In genomic region chr3:62372621-62373041, GRCh38 we compare ENCODE assay signal across 21 cellular contexts. TPM values are rescaled to one million over a fixed set of nuclear protein-coding genes. Genes with fewer than 3 reads are reported as not detected.
A peak's percentile ranks its signal among the peaks of the same experiment; 100 is the strongest.
DNase-seq lines count a peak whose midpoint lies in the region; ATAC-seq and TF ChIP-seq lines count a peak whose summit lies in the region.
"Had no signal": no experiment of that assay in that cellular context is flagged by ENCODE, and none has a peak within 500 bp of the region (broad histone marks: within the 10 kb centered on the region; RNA-seq: fewer than 3 reads in every experiment).

No MANE protein-coding gene starts in this region.

- H3K36me3 ChIP-seq in Panc1 (ENCODE audit: control insufficient read depth, insufficient read depth, low read length) (no peaks in the 10 kb centered on the region), gastrocnemius medialis (no peaks in the 10 kb centered on the region), PC-9 (ENCODE audit: low read depth) (no peaks in the 10 kb centered on the region)
- H3K36me3 ChIP-seq: tibial nerve had no signal

- H3K79me2 ChIP-seq in PC-9 (ENCODE audit: low read depth): no peaks in the 10 kb centered on the region

- no peak for TF ChIP-seq POLR2A in gastrocnemius medialis (IDR thresholded peaks at IDR 0.05)

- no peaks in the 10 kb centered on the region for H3K36me3 Mint-ChIP-seq in glutamatergic neuron (ENCODE audit: unreplicated experiment)

- H3K27me3 ChIP-seq in Panc1 (ENCODE audit: control insufficient read depth, insufficient read depth, low read length) (no peaks in the 10 kb centered on the region; the same call in 1 of the 2 replicates), gastrocnemius medialis (peaks cover 95 to 98% (median 98%) of the 10 kb centered on the region in 3 donors), PC-9 (ENCODE audit: insufficient read depth, low read depth) (peaks cover 14% of the 10 kb centered on the region; the same call in 1 of the 2 replicates)

- intact Hi-C loops in Panc1 (cut with micrococcal nuclease; ENCODE audit: unreplicated experiment) (no loop called here), gastrocnemius medialis (cut with DNase I; ENCODE audit: low total_unique reads) (no loop called here), PC-9 (cut with micrococcal nuclease; ENCODE audit: unreplicated experiment) (no loop called here)

- H3F3A ChIP-seq in PC-9 (ENCODE audit: insufficient read depth, low read depth): no peaks in the 10 kb centered on the region

- peaks cover 30% of the 10 kb centered on the region for H3K4me1 Mint-ChIP-seq in glutamatergic neuron (ENCODE audit: low read depth, unreplicated experiment)
- H3K4me1 Mint-ChIP-seq in stimulated activated naive CD8-positive, alpha-beta T cell treated with anti-CD3 and anti-CD28 coated beads, Interleukin-15, amount 100 ng/mL, for 72 hours: peaks cover 31% of the 10 kb centered on the region

- in situ Hi-C loops in Panc1 (cut with HindIII; ENCODE audit: low pct_unique_long_range_greater_than_20kb, low sequenced_read_pairs): no loop called here
- in situ Hi-C loops in gastrocnemius medialis (cut with MboI; ENCODE audit: low sequenced_read_pairs in 4 of 4): no loop called here

- peaks cover 57% of the 10 kb centered on the region for H3K27me3 Mint-ChIP-seq in glutamatergic neuron (ENCODE audit: unreplicated experiment)
- H3K27me3 Mint-ChIP-seq in stimulated activated naive CD8-positive, alpha-beta T cell treated with anti-CD3 and anti-CD28 coated beads, Interleukin-15, amount 100 ng/mL, for 72 hours: peaks cover 100% of the 10 kb centered on the region

- ATAC-seq in Panc1: peak; percentile 61
- no peak for ATAC-seq in gastrocnemius medialis
- no peak for ATAC-seq in stimulated activated naive CD8-positive, alpha-beta T cell treated with anti-CD3 and anti-CD28 coated beads, Interleukin-15, amount 100 ng/mL, for 72 hours
- ATAC-seq: mucosa of descending colon had no signal

- H2AFZ ChIP-seq in PC-9: no peak overlapping the region

- peak; percentile 32 for DNase-seq in NCI-H1105 treated with DMSO at 0.1 percent for 48 hours (lab: John Stamatoyannopoulos, UW)
- no peak for DNase-seq in NCI-H1105 (lab: John Stamatoyannopoulos, UW)
- no peak for DNase-seq in Panc1 (ENCODE audit: low read depth, low spot score)
- DNase-seq in glutamatergic neuron: peak; percentile 46
- no peak for DNase-seq in gastrocnemius medialis
- no peak for DNase-seq in epidermal melanocyte (ENCODE audit: insufficient read length, low spot score)
- DNase-seq in PC-9: no peak
- no peak for DNase-seq in stimulated activated naive CD8-positive, alpha-beta T cell treated with anti-CD3 and anti-CD28 coated beads, Interleukin-15, amount 100 ng/mL, for 72 hours
- DNase-seq: activated CD4-positive, alpha-beta T cell treated with anti-CD3 and anti-CD28 coated beads, Interleukin-2, amount 50 U/mL, for 48 hours; central memory CD4-positive, alpha-beta T cell; HFFc6; mucosa of descending colon; NCI-H226; OCI-M1; stimulated activated CD4-positive, alpha-beta T cell treated with anti-CD3 and anti-CD28 coated beads, Interleukin-4, amount 100 ng/mL, for 1 hour; stimulated activated CD8-positive, alpha-beta memory T cell treated with anti-CD3 and anti-CD28 coated beads, Interleukin-4, amount 100 ng/mL, for 48 hours had no signal

- H3K27ac ChIP-seq in Panc1 (ENCODE audit: low read length): no peak overlapping the region
- no peak overlapping the region for H3K27ac ChIP-seq in gastrocnemius medialis
- H3K27ac ChIP-seq in PC-9: no peak overlapping the region
- H3K27ac ChIP-seq: tibial nerve had no signal

- H3K9me3 ChIP-seq in Panc1 (ENCODE audit: control insufficient read depth, insufficient read depth, low read depth, low read length): no peaks in the 10 kb centered on the region
- no peaks in the 10 kb centered on the region for H3K9me3 ChIP-seq in gastrocnemius medialis
- H3K9me3 ChIP-seq in PC-9 (ENCODE audit: insufficient read depth, low read depth): no peaks in the 10 kb centered on the region
- H3K9me3 ChIP-seq: mucosa of descending colon, tibial nerve had no signal

- no TSS peak for BruUV-seq in Panc1 (replicated peaks; lab: Mats Ljungman, UMichigan)
- BruUV-seq in PC-9 (replicated peaks; lab: Mats Ljungman, UMichigan): no TSS peak

- no peak for TF ChIP-seq CTCF in Panc1 (IDR thresholded peaks at IDR 0.05)
- no peak for TF ChIP-seq CTCF in glutamatergic neuron (IDR thresholded peaks at IDR 0.05; ENCODE audit: partially characterized antibody, unreplicated experiment)
- no peak for TF ChIP-seq CTCF in gastrocnemius medialis (IDR thresholded peaks at IDR 0.05 in 4 of 5, conservative IDR thresholded peaks at IDR 0.05 in 1 of 5)
- TF ChIP-seq CTCF in PC-9 (conservative IDR thresholded peaks at IDR 0.05): no peak

- peak overlapping the region; percentile 34 for H3K4me3 Mint-ChIP-seq in glutamatergic neuron (ENCODE audit: unreplicated experiment)
- H3K4me3 Mint-ChIP-seq in stimulated activated naive CD8-positive, alpha-beta T cell treated with anti-CD3 and anti-CD28 coated beads, Interleukin-15, amount 100 ng/mL, for 72 hours: no peak overlapping the region
- H3K4me3 Mint-ChIP-seq: HFFc6 had no signal

- CTCF ChIA-PET in Panc1 (lab: Charles Lee) (no interaction called here), PC-9 (lab: Charles Lee) (no interaction called here)

- no peak overlapping the region for H3K4me3 ChIP-seq in Panc1 (ENCODE audit: low read depth in 2 of 2, low read length in 2 of 2)
- H3K4me3 ChIP-seq in gastrocnemius medialis: peak overlapping the region in 3 of 4 donors; percentile 31 to 47 (median 32)
- H3K4me3 ChIP-seq in PC-9: no peak overlapping the region
- H3K4me3 ChIP-seq: mucosa of descending colon had no signal

- no peak overlapping the region for H3K4me2 ChIP-seq in PC-9

- no peaks in the 10 kb centered on the region for H4K20me1 ChIP-seq in PC-9 (ENCODE audit: insufficient read depth)

- H3K9me3 Mint-ChIP-seq in glutamatergic neuron (ENCODE audit: unreplicated experiment): peaks cover 15% of the 10 kb centered on the region
- no peaks in the 10 kb centered on the region for H3K9me3 Mint-ChIP-seq in stimulated activated naive CD8-positive, alpha-beta T cell treated with anti-CD3 and anti-CD28 coated beads, Interleukin-15, amount 100 ng/mL, for 72 hours
- H3K9me3 Mint-ChIP-seq: HFFc6 had no signal

- POLR2A ChIA-PET in Panc1 (lab: Charles Lee) (no interaction called here), PC-9 (lab: Charles Lee; ENCODE audit: unreplicated experiment) (no interaction called here)

- no peak overlapping the region for H3K27ac Mint-ChIP-seq in glutamatergic neuron (ENCODE audit: unreplicated experiment)
- no peak overlapping the region for H3K27ac Mint-ChIP-seq in stimulated activated naive CD8-positive, alpha-beta T cell treated with anti-CD3 and anti-CD28 coated beads, Interleukin-15, amount 100 ng/mL, for 72 hours
- H3K27ac Mint-ChIP-seq: HFFc6 had no signal

- H3K4me1 ChIP-seq in Panc1 (ENCODE audit: control insufficient read depth, insufficient read depth, low read length) (no peaks in the 10 kb centered on the region; the same call in 1 of the 2 replicates), gastrocnemius medialis (peaks cover 25 to 36% of the 10 kb centered on the region in 2 donors), PC-9 (replicated peaks; ENCODE audit: insufficient read depth) (no peaks in the 10 kb centered on the region)

- no peaks in the 10 kb centered on the region for H3K9me2 ChIP-seq in PC-9 (ENCODE audit: insufficient read depth)

RNA-seq across cellular contexts. Expression of gene FEZF2, which starts 0.7 kb away (rescaled TPM):
- not detected for total RNA-seq in Panc1 (2021; ENCODE audit: unreplicated experiment)
- not detected for polyA plus RNA-seq in Panc1 (2012; ENCODE audit: insufficient read length)
- 0.49 TPM for total RNA-seq in glutamatergic neuron (ENCODE audit: unreplicated experiment)
- total RNA-seq in gastrocnemius medialis: not detected
- not detected in 2 replicates for total RNA-seq in PC-9 (2021)
- total RNA-seq: A172, G401, HFFc6, kidney epithelial cell, mucosa of descending colon, osteoblast, tibial nerve had no signal

Comparison
In these comparisons a context has a peak if more than half of its experiments do, and no peak if none do; other contexts are left out.
1. DNase-seq: peak in NCI-H1105 treated with DMSO at 0.1 percent for 48 hours (single experiment) and glutamatergic neuron (single experiment); none in NCI-H1105 (single experiment), Panc1 (single experiment), gastrocnemius medialis (0 of 2), epidermal melanocyte (single experiment), PC-9 (0 of 2) and stimulated activated naive CD8-positive, alpha-beta T cell treated with anti-CD3 and anti-CD28 coated beads, Interleukin-15, amount 100 ng/mL, for 72 hours (0 of 2).
2. H3K4me3 ChIP-seq: peak in gastrocnemius medialis (3 of 4); none in Panc1 (0 of 2) and PC-9 (single experiment).